Comparison of ENCODE assay signal across 11 cellular contexts in genomic region chr5:71938886-71939285, GRCh38.
DNase-seq lines count a peak whose midpoint lies in the region; ATAC-seq and TF ChIP-seq lines count a peak whose summit lies in the region.
"Had no signal": no experiment of that assay in that cellular context is flagged by ENCODE, and none has a peak within 500 bp of the region (broad histone marks: within the 10 kb centered on the region; RNA-seq: fewer than 3 reads in every experiment).

No MANE protein-coding gene starts in this region.

- H3K79me1 ChIP-seq in mesendoderm (ENCODE audit: low read length) = no peaks in the 10 kb centered on the region

- peak overlapping the region; percentile 43 for H3K56ac ChIP-seq in mesendoderm (ENCODE audit: low read length)

- no peak overlapping the region for H3K4ac ChIP-seq in mesendoderm (ENCODE audit: low read depth, low read length)

- no peak overlapping the region for H2BK120ac ChIP-seq in mesendoderm (ENCODE audit: low read depth, low read length)

- H3K23ac ChIP-seq in mesendoderm (ENCODE audit: low read length) = no peak overlapping the region

- H3K4me2 ChIP-seq in mesendoderm (ENCODE audit: low read length) = no peak overlapping the region

- CTCF ChIA-PET in CD8-positive, alpha-beta T cell (lab: Charles Lee) = no interaction called here

- TF ChIP-seq CTCF in brain (conservative IDR thresholded peaks at IDR 0.05) = no peak
- TF ChIP-seq CTCF in CD8-positive, alpha-beta T cell (IDR thresholded peaks at IDR 0.05) = no peak

- no CpG with 5 or more reads among the region's 7 CpGs for WGBS in mesendoderm (ENCODE audit: extremely low coverage, insufficient coverage, low lambda C conversion rate)

- peak overlapping the region; percentile 9 to 90 (median 69) for H3K27ac Mint-ChIP-seq in brain
- H3K27ac Mint-ChIP-seq in CD8-positive, alpha-beta T cell = no peak overlapping the region
- H3K27ac Mint-ChIP-seq: CD4-positive, CD25-positive, alpha-beta regulatory T cell; T-helper 2 cell treated with Interferon-gamma antibody and Interleukin-4, amounts not matched to agents 5 μg/mL and 100 μg/mL, for 36 hours had no signal

- peaks cover 3 to 16% (median 5%) of the 10 kb centered on the region in 5 experiments for H3K9me3 Mint-ChIP-seq in brain
- H3K9me3 Mint-ChIP-seq in CD8-positive, alpha-beta T cell = no peaks in the 10 kb centered on the region
- H3K9me3 Mint-ChIP-seq: T-helper 2 cell treated with Interferon-gamma antibody and Interleukin-4, amounts not matched to agents 5 μg/mL and 100 μg/mL, for 36 hours had no signal

- no peaks in the 10 kb centered on the region for H3K36me3 ChIP-seq in mesendoderm (ENCODE audit: control insufficient read depth, insufficient read depth, low read length)
- no peaks in the 10 kb centered on the region for H3K36me3 ChIP-seq in CD8-positive, alpha-beta T cell (ENCODE audit: insufficient read depth, low read length)

- no peak for ATAC-seq in HG03159 (IDR thresholded peaks at IDR 0.05; ENCODE audit: unreplicated experiment)
- no peak for ATAC-seq in GM21360 (IDR thresholded peaks at IDR 0.05; ENCODE audit: unreplicated experiment)
- no peak for ATAC-seq in CD8-positive, alpha-beta T cell

- H3K27me3 Mint-ChIP-seq in brain = no peaks in the 10 kb centered on the region
- H3K27me3 Mint-ChIP-seq in CD8-positive, alpha-beta T cell (ENCODE audit: low read depth) = peaks cover 5% of the 10 kb centered on the region

- no peak overlapping the region for H3K27ac ChIP-seq in mesendoderm (ENCODE audit: low read depth, low read length)
- no peak overlapping the region for H3K27ac ChIP-seq in CD8-positive, alpha-beta T cell (ENCODE audit: low read depth, low read length)

- intact Hi-C loops in CD8-positive, alpha-beta T cell (cut with DNase I, micrococcal nuclease) = no loop called here

- H3K4me1 Mint-ChIP-seq in brain = peaks cover 39% of the 10 kb centered on the region
- no peaks in the 10 kb centered on the region for H3K4me1 Mint-ChIP-seq in CD8-positive, alpha-beta T cell (ENCODE audit: low read depth)
- H3K4me1 Mint-ChIP-seq: CD4-positive, CD25-positive, alpha-beta regulatory T cell had no signal

- POLR2A ChIA-PET in CD8-positive, alpha-beta T cell (lab: Charles Lee) = no interaction called here

- H4K5ac ChIP-seq in mesendoderm (ENCODE audit: low read length) = no peak overlapping the region

- H4K8ac ChIP-seq in mesendoderm (ENCODE audit: low read depth, low read length) = no peak overlapping the region

- no peaks in the 10 kb centered on the region for H3K9me3 ChIP-seq in CD8-positive, alpha-beta T cell (ENCODE audit: low read length)

- H2AK5ac ChIP-seq in mesendoderm (ENCODE audit: low read length) = no peak overlapping the region

- no peaks in the 10 kb centered on the region for H3K79me2 ChIP-seq in mesendoderm (ENCODE audit: control insufficient read depth, insufficient read depth, low read length)

- no peak overlapping the region for H2BK15ac ChIP-seq in mesendoderm (replicated peaks; ENCODE audit: low read depth)

- H3K9ac ChIP-seq in mesendoderm (ENCODE audit: low read length) = no peak overlapping the region

- no peaks in the 10 kb centered on the region for H3K27me3 ChIP-seq in mesendoderm (ENCODE audit: insufficient read depth, low read length, poor library complexity)
- no peaks in the 10 kb centered on the region for H3K27me3 ChIP-seq in CD8-positive, alpha-beta T cell (ENCODE audit: insufficient read depth, low read length)

- H3K4me3 ChIP-seq in mesendoderm (ENCODE audit: low read length) = no peak overlapping the region
- no peak overlapping the region for H3K4me3 ChIP-seq in CD8-positive, alpha-beta T cell (ENCODE audit: low read depth, low read length)

- peaks cover 3% of the 10 kb centered on the region for H3K4me1 ChIP-seq in mesendoderm (ENCODE audit: control insufficient read depth, low read depth, low read length)
- no peaks in the 10 kb centered on the region for H3K4me1 ChIP-seq in CD8-positive, alpha-beta T cell (ENCODE audit: insufficient read depth, low read length)

- no peak overlapping the region for H3K18ac ChIP-seq in mesendoderm (ENCODE audit: low read length)

- no peak overlapping the region for H2BK5ac ChIP-seq in mesendoderm (ENCODE audit: low read length)

- peak overlapping the region in 1 of 5 experiments; percentile 26 for H3K4me3 Mint-ChIP-seq in brain
- no peak overlapping the region for H3K4me3 Mint-ChIP-seq in CD8-positive, alpha-beta T cell
- H3K4me3 Mint-ChIP-seq: CD4-positive, CD25-positive, alpha-beta regulatory T cell; T-helper 2 cell treated with Interferon-gamma antibody and Interleukin-4, amounts not matched to agents 5 μg/mL and 100 μg/mL, for 36 hours had no signal

- no peaks in the 10 kb centered on the region for H3K36me3 Mint-ChIP-seq in brain
- H3K36me3 Mint-ChIP-seq in CD8-positive, alpha-beta T cell = no peaks in the 10 kb centered on the region
- H3K36me3 Mint-ChIP-seq: CD4-positive, CD25-positive, alpha-beta regulatory T cell had no signal

- DNase-seq in DMS53 treated with DMSO at 0.1 percent for 48 hours (lab: John Stamatoyannopoulos, UW; ENCODE audit: unreplicated experiment) (peak; percentile 94), NCI-H2029 treated with DMSO at 0.1 percent for 48 hours (lab: John Stamatoyannopoulos, UW) (peak; percentile 67), mesendoderm (peak; percentile 73), NCI-H526 treated with DMSO at 0.1 percent for 48 hours (lab: John Stamatoyannopoulos, UW) (no peak)
- DNase-seq in CD8-positive, alpha-beta T cell = no peak
- DNase-seq: activated naive CD4-positive, alpha-beta T cell; CD4-positive, CD25-positive, alpha-beta regulatory T cell had no signal

Comparison
In these comparisons a context has a peak if more than half of its experiments do, and no peak if none do; other contexts are left out.
1. DNase-seq: peak in DMS53 treated with DMSO at 0.1 percent for 48 hours (single experiment), NCI-H2029 treated with DMSO at 0.1 percent for 48 hours (single experiment) and mesendoderm (single experiment); none in NCI-H526 treated with DMSO at 0.1 percent for 48 hours (single experiment) and CD8-positive, alpha-beta T cell (0 of 7).